17 cellular contexts compared by ENCODE assay signal in genomic region chr18:76401496-76401895, GRCh38.
DNase-seq lines count a peak whose midpoint lies in the region; ATAC-seq, FAIRE-seq and TF ChIP-seq lines count a peak whose summit lies in the region.
"Had no signal": no experiment of that assay in that cellular context is flagged by ENCODE, and none has a peak within 500 bp of the region (broad histone marks: within the 10 kb centered on the region; RNA-seq: fewer than 3 reads in every experiment).

No MANE protein-coding gene starts in this region.

- H3K27me3 ChIP-seq in body of pancreas: no peaks in the 10 kb centered on the region

- no peak for TF ChIP-seq POLR2A in body of pancreas (IDR thresholded peaks at IDR 0.05)

- peak; percentile 62 for ATAC-seq in effector memory CD8-positive, alpha-beta T cell (replicated peaks)
- peak; percentile 71 to 72 for ATAC-seq in natural killer cell treated with Interleukin-12 subunit alpha and Interleukin-12 subunit beta and Interleukin-15 and Interleukin-18, amount 100 ng/mL, for 72 hours
- ATAC-seq in body of pancreas: no peak

- WGBS in body of pancreas, 2 donors: 90 to 92% methylated on average over 25 of the region's 25 CpGs

- FAIRE-seq in HTR-8/SVneo (lab: Jason Lieb, UNC): peak; percentile 86

- H3K27ac ChIP-seq in body of pancreas: no peak overlapping the region

- H3K4me1 Mint-ChIP-seq in effector memory CD8-positive, alpha-beta T cell (ENCODE audit: low read depth in 2 of 2): peaks cover 9 to 13% of the 10 kb centered on the region in 2 donors
- H3K4me1 Mint-ChIP-seq in natural killer cell treated with Interleukin-12 subunit alpha and Interleukin-12 subunit beta and Interleukin-15 and Interleukin-18, amount 100 ng/mL, for 72 hours (ENCODE audit: low read depth in 2 of 2): peaks cover 19 to 38% of the 10 kb centered on the region in 2 donors

- no peaks in the 10 kb centered on the region for H3K4me1 ChIP-seq in body of pancreas

- H3K27ac Mint-ChIP-seq in effector memory CD8-positive, alpha-beta T cell: peak overlapping the region in 1 of 2 donors; percentile 26
- no peak overlapping the region for H3K27ac Mint-ChIP-seq in natural killer cell treated with Interleukin-12 subunit alpha and Interleukin-12 subunit beta and Interleukin-15 and Interleukin-18, amount 100 ng/mL, for 72 hours
- H3K27ac Mint-ChIP-seq: endodermal cell; T-helper 2 cell treated with Interferon-gamma antibody and Interleukin-4, amounts not matched to agents 5 μg/mL and 100 μg/mL, for 36 hours had no signal

- no peaks in the 10 kb centered on the region for H3K9me3 Mint-ChIP-seq in effector memory CD8-positive, alpha-beta T cell
- H3K9me3 Mint-ChIP-seq in natural killer cell treated with Interleukin-12 subunit alpha and Interleukin-12 subunit beta and Interleukin-15 and Interleukin-18, amount 100 ng/mL, for 72 hours: no peaks in the 10 kb centered on the region
- H3K9me3 Mint-ChIP-seq: endodermal cell; T-helper 2 cell treated with Interferon-gamma antibody and Interleukin-4, amounts not matched to agents 5 μg/mL and 100 μg/mL, for 36 hours had no signal

- H3K36me3 Mint-ChIP-seq in effector memory CD8-positive, alpha-beta T cell (ENCODE audit: insufficient read depth): peaks cover 4% of the 10 kb centered on the region
- no peaks in the 10 kb centered on the region for H3K36me3 Mint-ChIP-seq in natural killer cell treated with Interleukin-12 subunit alpha and Interleukin-12 subunit beta and Interleukin-15 and Interleukin-18, amount 100 ng/mL, for 72 hours

- no peaks in the 10 kb centered on the region for H3K9me3 ChIP-seq in body of pancreas

- intact Hi-C loops in body of pancreas (cut with DNase I): loop anchor here (5.0 kb wide), 2 partner anchors 286 to 306 kb away; no protein-coding TSS in a partner anchor

- DNase-seq in COLO829 (ENCODE audit: low spot score): peak; percentile 13
- no peak for DNase-seq in HTR-8/SVneo (ENCODE audit: insufficient read length, low spot score)
- no peak for DNase-seq in effector memory CD8-positive, alpha-beta T cell
- DNase-seq in natural killer cell treated with Interleukin-12 subunit alpha and Interleukin-12 subunit beta and Interleukin-15 and Interleukin-18, amount 100 ng/mL, for 72 hours (ENCODE audit: low spot score): no peak
- DNase-seq in NCI-H524 treated with DMSO at 0.1 percent for 48 hours (lab: John Stamatoyannopoulos, UW): no peak
- DNase-seq in body of pancreas: no peak
- DNase-seq in NAMALWA (ENCODE audit: low spot score): no peak
- DNase-seq in AML-193 (lab: John Stamatoyannopoulos, UW): no peak
- DNase-seq: activated CD4-positive, CD25-positive, alpha-beta regulatory T cell treated with anti-CD3 and anti-CD28 coated beads, Interleukin-2, amount 50 U/mL, for 72 hours; cerebellar nuclear complex; COR-L47; endodermal cell; NCI-H1105 treated with DMSO at 0.1 percent for 48 hours; NCI-H2171 treated with DMSO at 0.1 percent for 48 hours; SHP77 treated with DMSO at 0.1 percent for 48 hours; stimulated activated CD4-positive, alpha-beta T cell treated with anti-CD3 and anti-CD28 coated beads, Interleukin-2, amount 100 ng/mL, for 48 hours had no signal

- peaks cover 4 to 9% of the 10 kb centered on the region in 2 donors for H3K27me3 Mint-ChIP-seq in effector memory CD8-positive, alpha-beta T cell
- no peaks in the 10 kb centered on the region for H3K27me3 Mint-ChIP-seq in natural killer cell treated with Interleukin-12 subunit alpha and Interleukin-12 subunit beta and Interleukin-15 and Interleukin-18, amount 100 ng/mL, for 72 hours

- no peaks in the 10 kb centered on the region for H3K36me3 ChIP-seq in body of pancreas (replicated peaks in 1 of 2; ENCODE audit: insufficient read depth in 1 of 2, low read depth in 2 of 2)

- H3K4me3 ChIP-seq in body of pancreas: no peak overlapping the region

- no peak for TF ChIP-seq CTCF in body of pancreas (IDR thresholded peaks at IDR 0.05)

- H3K4me3 Mint-ChIP-seq in effector memory CD8-positive, alpha-beta T cell: no peak overlapping the region
- no peak overlapping the region for H3K4me3 Mint-ChIP-seq in natural killer cell treated with Interleukin-12 subunit alpha and Interleukin-12 subunit beta and Interleukin-15 and Interleukin-18, amount 100 ng/mL, for 72 hours
- H3K4me3 Mint-ChIP-seq: endodermal cell; T-helper 2 cell treated with Interferon-gamma antibody and Interleukin-4, amounts not matched to agents 5 μg/mL and 100 μg/mL, for 36 hours had no signal
